ENCODE assay signal across 20 cellular contexts in genomic region chr18:80158365-80158764, GRCh38.
"Had no signal": no experiment of that assay in that cellular context is flagged by ENCODE, and none has a peak within 500 bp of the region (broad histone marks: within the 10 kb centered on the region; RNA-seq: fewer than 3 reads in every experiment).

No MANE protein-coding gene starts in this region.

- H3K4me1 ChIP-seq: pancreas, prostate gland, suprapubic skin, thyroid gland, uterus had no signal

- H3K27ac Mint-ChIP-seq: naive thymus-derived CD8-positive, alpha-beta T cell; natural killer cell treated with Interleukin-12 subunit alpha and Interleukin-12 subunit beta and Interleukin-15 and Interleukin-18, amount 100 ng/mL, for 72 hours; nephron progenitor cell; stimulated activated memory B cell treated with anti-CD40 and anti-IgM and Interleukin-4, amounts not matched to agents 10 μg/mL and 1 μg/mL and 100 μg/mL, for 72 hours; stimulated activated naive CD8-positive, alpha-beta T cell treated with anti-CD3 and anti-CD28 coated beads, Interleukin-15, amount 100 ng/mL, for 72 hours had no signal

- H3K27me3 Mint-ChIP-seq: stimulated activated memory B cell treated with anti-CD40 and anti-IgM and Interleukin-4, amounts not matched to agents 10 μg/mL and 1 μg/mL and 100 μg/mL, for 72 hours had no signal

- H3K36me3 Mint-ChIP-seq: natural killer cell treated with Interleukin-12 subunit alpha and Interleukin-12 subunit beta and Interleukin-15 and Interleukin-18, amount 100 ng/mL, for 72 hours had no signal

- H3K4me1 Mint-ChIP-seq: nephron progenitor cell; neural crest cell; stimulated activated naive CD8-positive, alpha-beta T cell treated with anti-CD3 and anti-CD28 coated beads, Interleukin-15, amount 100 ng/mL, for 72 hours had no signal

- H3K4me3 Mint-ChIP-seq: naive thymus-derived CD8-positive, alpha-beta T cell; natural killer cell treated with Interleukin-12 subunit alpha and Interleukin-12 subunit beta and Interleukin-15 and Interleukin-18, amount 100 ng/mL, for 72 hours; nephron progenitor cell; neural crest cell; stimulated activated memory B cell treated with anti-CD40 and anti-IgM and Interleukin-4, amounts not matched to agents 10 μg/mL and 1 μg/mL and 100 μg/mL, for 72 hours; stimulated activated naive CD8-positive, alpha-beta T cell treated with anti-CD3 and anti-CD28 coated beads, Interleukin-15, amount 100 ng/mL, for 72 hours had no signal

- ATAC-seq: stimulated activated naive CD8-positive, alpha-beta T cell treated with anti-CD3 and anti-CD28 coated beads, Interleukin-15, Interleukin-2, amounts not matched to agents 100 U/mL and 50 U/mL, for 24 hours had no signal

- H3K36me3 ChIP-seq: neutrophil, pancreas, prostate gland, right atrium auricular region, spleen, thoracic aorta, thyroid gland, upper lobe of left lung, uterus had no signal

- H3K4me3 ChIP-seq: pancreas, prostate gland, right atrium auricular region, skin epidermis, smooth muscle cell, spleen, suprapubic skin, thoracic aorta, thyroid gland, tibial nerve, upper lobe of left lung, uterus had no signal

- H3K27me3 ChIP-seq: pancreas, right atrium auricular region, suprapubic skin, thyroid gland, tibial nerve, uterus had no signal

- H3K9me3 Mint-ChIP-seq: natural killer cell treated with Interleukin-12 subunit alpha and Interleukin-12 subunit beta and Interleukin-15 and Interleukin-18, amount 100 ng/mL, for 72 hours; neural crest cell had no signal

- H3K9me3 ChIP-seq: neutrophil, pancreas, prostate gland, right atrium auricular region, suprapubic skin, thoracic aorta, thyroid gland, tibial nerve, upper lobe of left lung, uterus had no signal

- H3K27ac ChIP-seq: neutrophil, pancreas, prostate gland, right atrium auricular region, skin epidermis, spleen, suprapubic skin, thoracic aorta, thyroid gland, tibial nerve, upper lobe of left lung, uterus had no signal
